In genomic region chr2:62826953-62827675, GRCh38 we compare ENCODE assay signal across 19 cellular contexts.
"Had no signal": no experiment of that assay in that cellular context is flagged by ENCODE, and none has a peak within 500 bp of the region (broad histone marks: within the 10 kb centered on the region; RNA-seq: fewer than 3 reads in every experiment).

No MANE protein-coding gene starts in this region.

- FAIRE-seq: frontal cortex had no signal

- H3K9me3 Mint-ChIP-seq: activated CD8-positive, alpha-beta T cell treated with anti-CD3 and anti-CD28 coated beads for 36 hours; activated naive CD4-positive, alpha-beta T cell treated with anti-CD3 and anti-CD28 coated beads, Interleukin-2, amount 50 U/mL, for 72 hours; activated T-cell treated with anti-CD3 and anti-CD28 coated beads, Interleukin-2, amount 50 U/mL, for 4 hours; central memory CD8-positive, alpha-beta T cell had no signal

- H3K4me3 Mint-ChIP-seq: activated B cell treated with CpG ODN at 0.5 μM for 24 hours; activated CD8-positive, alpha-beta T cell treated with anti-CD3 and anti-CD28 coated beads for 36 hours; activated T-cell treated with anti-CD3 and anti-CD28 coated beads, Interleukin-2, amount 50 U/mL, for 4 hours; brain; central memory CD8-positive, alpha-beta T cell; naive thymus-derived CD4-positive, alpha-beta T cell; stimulated activated memory B cell treated with anti-CD40 and anti-IgM and Interleukin-4, amounts not matched to agents 10 μg/mL and 1 μg/mL and 100 μg/mL, for 72 hours; T-helper 17 cell had no signal

- H3K27ac ChIP-seq: epithelial cell of prostate, parathyroid adenoma had no signal

- H3K4me3 ChIP-seq: lung had no signal

- H3K4me1 Mint-ChIP-seq: central memory CD8-positive, alpha-beta T cell; naive thymus-derived CD4-positive, alpha-beta T cell; stimulated activated memory B cell treated with anti-CD40 and anti-IgM and Interleukin-4, amounts not matched to agents 10 μg/mL and 1 μg/mL and 100 μg/mL, for 72 hours had no signal

- DNase-seq: activated B cell treated with CpG ODN at 0.5 μM for 24 hours; activated CD4-positive, alpha-beta T cell treated with anti-CD3 and anti-CD28 coated beads for 48 hours; activated CD8-positive, alpha-beta T cell treated with anti-CD3 and anti-CD28 coated beads for 36 hours; activated effector memory CD4-positive, alpha-beta T cell treated with anti-CD3 and anti-CD28 coated beads, Interleukin-2, amount 50 U/mL, for 16 hours; activated T-cell treated with anti-CD3 and anti-CD28 coated beads, Interleukin-2, amount 50 U/mL, for 4 hours; amniotic stem cell; effector memory CD4-positive, alpha-beta T cell; left colon; naive thymus-derived CD4-positive, alpha-beta T cell; stimulated activated CD4-positive, alpha-beta T cell treated with anti-CD3 and anti-CD28 coated beads, Interleukin-2, amount 100 ng/mL, for 48 hours; T-helper 17 cell had no signal

- H3K27me3 Mint-ChIP-seq: activated B cell treated with CpG ODN at 0.5 μM for 24 hours; activated CD8-positive, alpha-beta T cell treated with anti-CD3 and anti-CD28 coated beads for 36 hours; brain; central memory CD8-positive, alpha-beta T cell; naive thymus-derived CD4-positive, alpha-beta T cell; stimulated activated memory B cell treated with anti-CD40 and anti-IgM and Interleukin-4, amounts not matched to agents 10 μg/mL and 1 μg/mL and 100 μg/mL, for 72 hours; T-helper 17 cell had no signal

- H3K4me1 ChIP-seq: parathyroid adenoma had no signal

- ATAC-seq: activated CD8-positive, alpha-beta T cell treated with anti-CD3 and anti-CD28 coated beads for 36 hours; activated naive CD4-positive, alpha-beta T cell treated with anti-CD3 and anti-CD28 coated beads, Interleukin-2, amount 50 U/mL, for 72 hours; activated T-cell treated with anti-CD3 and anti-CD28 coated beads, Interleukin-2, amount 50 U/mL, for 4 hours; left colon; naive thymus-derived CD4-positive, alpha-beta T cell; stimulated activated memory B cell treated with anti-CD40 and anti-IgM and Interleukin-4, amounts not matched to agents 10 μg/mL and 1 μg/mL and 100 μg/mL, for 72 hours; T-helper 17 cell had no signal

- H3K27ac Mint-ChIP-seq: activated B cell treated with CpG ODN at 0.5 μM for 24 hours; activated CD8-positive, alpha-beta T cell treated with anti-CD3 and anti-CD28 coated beads for 36 hours; activated naive CD4-positive, alpha-beta T cell treated with anti-CD3 and anti-CD28 coated beads, Interleukin-2, amount 50 U/mL, for 72 hours; brain; stimulated activated memory B cell treated with anti-CD40 and anti-IgM and Interleukin-4, amounts not matched to agents 10 μg/mL and 1 μg/mL and 100 μg/mL, for 72 hours; T-helper 17 cell had no signal
